ENCODE assay signal across 17 cellular contexts in genomic region chr14:96710060-96710636, GRCh38.
DNase-seq lines count a peak whose midpoint lies in the region; ATAC-seq and TF ChIP-seq lines count a peak whose summit lies in the region.
"Had no signal": no experiment of that assay in that cellular context is flagged by ENCODE, and none has a peak within 500 bp of the region (broad histone marks: within the 10 kb centered on the region; RNA-seq: fewer than 3 reads in every experiment).

No MANE protein-coding gene starts in this region.

- TF ChIP-seq CTCF in GM13977 (IDR thresholded peaks at IDR 0.05; ENCODE audit: extremely low read depth, insufficient read depth, missing control alignments) = no peak

- ATAC-seq in GM18907 (IDR thresholded peaks at IDR 0.05; ENCODE audit: unreplicated experiment) (peak; percentile 62), HG02981 (IDR thresholded peaks at IDR 0.05; ENCODE audit: unreplicated experiment) (peak; percentile 54), GM21528 (IDR thresholded peaks at IDR 0.05; ENCODE audit: low FRiP score, unreplicated experiment) (no peak)
- ATAC-seq: psoas muscle; SK-N-SH treated with all-trans-retinoic acid at 6 μM for 48 hours; stimulated activated naive B cell treated with anti-CD40 and anti-IgM and Interleukin-4, amounts not matched to agents 10 μg/mL and 1 μg/mL and 100 μg/mL, for 72 hours had no signal

- DNase-seq in GM13977 (ENCODE audit: low spot score) (peak; percentile 25), myocyte (ENCODE audit: low read depth) (peak; percentile 22), NCI-H1048 (lab: John Stamatoyannopoulos, UW) (no peak), AG08395 (ENCODE audit: low spot score) (no peak)
- DNase-seq: activated CD4-positive, alpha-beta T cell treated with anti-CD3 and anti-CD28 coated beads, Interleukin-2, amount 50 U/mL, for 48 hours; KG1; NCI-H1694; NCI-H2171 treated with DMSO at 0.1 percent for 48 hours; NCI-H69; psoas muscle; stimulated activated CD4-positive, alpha-beta T cell treated with anti-CD3 and anti-CD28 coated beads, Interleukin-1b, Interleukin-23, amount 100 ng/mL, for 48 hours; stimulated activated naive B cell treated with anti-CD40 and anti-IgM and Interleukin-4, amounts not matched to agents 10 μg/mL and 1 μg/mL and 100 μg/mL, for 72 hours; WERI-Rb-1 had no signal

- in situ Hi-C loops in GM13977 (cut with MboI; ENCODE audit: low pct_unique_long_range_greater_than_20kb, low sequenced_read_pairs, unreplicated experiment) = no loop called here

Comparison
In these comparisons a context has a peak if more than half of its experiments do, and no peak if none do; other contexts are left out.
1. DNase-seq: peak in GM13977 (single experiment) and myocyte (single experiment); none in NCI-H1048 (single experiment) and AG08395 (single experiment).